Comparison of ENCODE assay signal across 8 cellular contexts in genomic region chr14:103562385-103563088, GRCh38. TPM values are rescaled to one million over a fixed set of nuclear protein-coding genes. Genes with fewer than 3 reads are reported as not detected.
DNase-seq lines count a peak whose midpoint lies in the region; ATAC-seq and TF ChIP-seq lines count a peak whose summit lies in the region.

Gene BAG5 (minus strand): TSS chr14:103562657. CDS start chr14:103561164, 1,493 bp downstream.
Gene COA8 (plus strand): TSS chr14:103562960. CDS start chr14:103563002, 42 bp downstream.

- H3K36me3 ChIP-seq in stomach: peaks cover 11 to 29% (median 25%) of the 10 kb centered on the region in 4 donors

- H3K36me3 Mint-ChIP-seq in neural crest cell (ENCODE audit: low read depth): peaks cover 11% of the 10 kb centered on the region

- no peaks in the 10 kb centered on the region for H3K9me3 ChIP-seq in stomach

- peak within 1 kb of the TSS; percentile 95 for H3K27ac Mint-ChIP-seq in neural crest cell (ENCODE audit: unreplicated experiment)

- no peak for TF ChIP-seq EP300 in stomach (IDR thresholded peaks at IDR 0.05)

- peak within 1 kb of the TSS; percentile 95 for H3K4me3 Mint-ChIP-seq in neural crest cell

- intact Hi-C loops in stomach (cut with DNase I; ENCODE audit: low total_unique reads): no loop called here

- peak in 1 of 4 donors; percentile 38 for TF ChIP-seq POLR2A in stomach (IDR thresholded peaks at IDR 0.05)

- DNase-seq in EL (peak; percentile 81), Kasumi-1 (lab: John Stamatoyannopoulos, UW) (peak; percentile 62 to 65), SHP77 treated with DMSO at 0.1 percent for 48 hours (lab: John Stamatoyannopoulos, UW) (peak; percentile 45), activated gamma-delta T cell (lab: John Stamatoyannopoulos, UW) (peak; percentile 86), fibroblast of villous mesenchyme (ENCODE audit: low read depth) (peak; percentile 81), neural crest cell (ENCODE audit: low read depth, low spot score) (peak; percentile 90), stomach (peak; percentile 85)

- H3K27me3 ChIP-seq in stomach: no peaks in the 10 kb centered on the region

- peaks cover 45% of the 10 kb centered on the region for H3K4me1 Mint-ChIP-seq in neural crest cell

- H3K4me3 ChIP-seq in fibroblast of villous mesenchyme (ENCODE audit: low read depth, low read length) (peak within 1 kb of the TSS; percentile 93), stomach (peak within 1 kb of the TSS; percentile 78 to 100 (median 90))

- H3K9me3 Mint-ChIP-seq in neural crest cell: no peaks in the 10 kb centered on the region

- peaks cover 46 to 83% (median 69%) of the 10 kb centered on the region in 4 donors for H3K4me1 ChIP-seq in stomach

- TF ChIP-seq CTCF in fibroblast of villous mesenchyme (IDR thresholded peaks at IDR 0.05; ENCODE audit: insufficient read depth, low read depth, low read length) (no peak), neural crest cell (conservative IDR thresholded peaks at IDR 0.05) (no peak), stomach (IDR thresholded peaks at IDR 0.05) (peak in 2 of 7 experiments; percentile 26 to 31)

- no peaks in the 10 kb centered on the region for H3K27me3 Mint-ChIP-seq in neural crest cell (ENCODE audit: low read depth)

- WGBS in stomach, 5 donors: 0 to 1% (median 0%) methylated on average over 11 to 100 of the region's 100 CpGs

- peak within 1 kb of the TSS; percentile 91 to 99 (median 97) for H3K27ac ChIP-seq in stomach

- ATAC-seq in GM21825 (IDR thresholded peaks at IDR 0.05; ENCODE audit: unreplicated experiment): peak; percentile 71

RNA-seq across cellular contexts. Expression of gene BAG5, which starts in this region (rescaled TPM):
- total RNA-seq in fibroblast of villous mesenchyme (28.3 and 42.7 TPM in 2 replicates), neural crest cell (32.1 and 33.5 TPM in 2 replicates), stomach (100 to 1,000 TPM in 1 of 5 donors, 10 to 100 TPM in 3, 1 to 10 TPM in 1; 4.3 to 207 (median 24.3) TPM)
- 10 to 100 TPM in 2 of 3 donors, 1 to 10 TPM in 1; 7.5 to 11.6 (median 10.8) TPM for polyA plus RNA-seq in stomach

RNA-seq across cellular contexts. Expression of gene COA8, which starts in this region (rescaled TPM):
- total RNA-seq in fibroblast of villous mesenchyme (22.9 and 32.0 TPM in 2 replicates), neural crest cell (33.7 and 37.2 TPM in 2 replicates), stomach (10 to 100 TPM in 3 of 5 donors, 1 to 10 TPM in 2; 6.4 to 21.4 (median 14.9) TPM)
- polyA plus RNA-seq in stomach: 10 to 100 TPM; 42.8 to 96.5 (median 48.4) TPM

Comparison
In these comparisons a context has a peak if more than half of its experiments do, and no peak if none do; other contexts are left out.
1. Peak in every context shown above with its lines: DNase-seq, ATAC-seq, H3K4me3 ChIP-seq and H3K27ac ChIP-seq.